Comparison of ENCODE assay signal across 15 cellular contexts in genomic region chr6:79993012-79993910, GRCh38. TPM values are rescaled to one million over a fixed set of nuclear protein-coding genes. Genes with fewer than 3 reads are reported as not detected.
DNase-seq lines count a peak whose midpoint lies in the region; ATAC-seq and TF ChIP-seq lines count a peak whose summit lies in the region.
"Had no signal": no experiment of that assay in that cellular context is flagged by ENCODE, and none has a peak within 500 bp of the region (broad histone marks: within the 10 kb centered on the region; RNA-seq: fewer than 3 reads in every experiment).

No MANE protein-coding gene starts in this region.

- H2AFZ ChIP-seq in smooth muscle cell (ENCODE audit: low read depth), result no peak overlapping the region

- 35% methylated on average over 2 of the region's 2 CpGs for WGBS in smooth muscle cell (ENCODE audit: low lambda C conversion rate)

- H3K4me2 ChIP-seq in smooth muscle cell, result no peak overlapping the region

- no peak overlapping the region for H3K27ac ChIP-seq in HUES48 (ENCODE audit: low read depth, low read length)
- no peak overlapping the region for H3K27ac ChIP-seq in iPS-20b (ENCODE audit: low read length)
- no peak overlapping the region for H3K27ac ChIP-seq in smooth muscle cell (ENCODE audit: low read depth)

- H3K9me3 ChIP-seq in HUES48 (ENCODE audit: control insufficient read depth, insufficient read depth, low read length), result no peaks in the 10 kb centered on the region
- H3K9me3 ChIP-seq in iPS-20b (ENCODE audit: insufficient read depth, low read depth, low read length), result 0 out of 2 replicates have a peak, but pooled peaks cover 4% of the 10 kb centered on the region
- H3K9me3 ChIP-seq in smooth muscle cell (replicated peaks; ENCODE audit: low read depth), result no peaks in the 10 kb centered on the region

- H3K9ac ChIP-seq in HUES48 (ENCODE audit: low read depth, low read length), result no peak overlapping the region
- no peak overlapping the region for H3K9ac ChIP-seq in iPS-20b (ENCODE audit: low read depth, low read length)
- H3K9ac ChIP-seq in smooth muscle cell (ENCODE audit: low read depth), result no peak overlapping the region

- H3K4me1 ChIP-seq in HUES48 (ENCODE audit: control insufficient read depth, insufficient read depth, low read length) (peaks cover 20% of the 10 kb centered on the region), iPS-20b (ENCODE audit: insufficient read depth, low read length) (peaks cover 17% of the 10 kb centered on the region; the same call in 1 of the 2 replicates), smooth muscle cell (ENCODE audit: low read depth) (no peaks in the 10 kb centered on the region)

- no peaks in the 10 kb centered on the region for H3K36me3 ChIP-seq in HUES48 (ENCODE audit: control insufficient read depth, insufficient read depth, low read length)
- H3K36me3 ChIP-seq in iPS-20b (ENCODE audit: insufficient read depth, low read depth, low read length), result no peaks in the 10 kb centered on the region
- no peaks in the 10 kb centered on the region for H3K36me3 ChIP-seq in smooth muscle cell (ENCODE audit: low read depth)

- TF ChIP-seq CTCF in smooth muscle cell (IDR thresholded peaks at IDR 0.05; ENCODE audit: borderline replicate concordance, insufficient read depth, poor library complexity, severe bottlenecking), result no peak

- no peaks in the 10 kb centered on the region for H3F3A ChIP-seq in smooth muscle cell (ENCODE audit: low read depth)

- H3K27me3 ChIP-seq in HUES48 (ENCODE audit: control insufficient read depth, insufficient read depth, low read length) (no peaks in the 10 kb centered on the region), iPS-20b (ENCODE audit: insufficient read depth, low read length) (no peaks in the 10 kb centered on the region), smooth muscle cell (ENCODE audit: low read depth) (no peaks in the 10 kb centered on the region)

- no peak for ATAC-seq in HG02678 (IDR thresholded peaks at IDR 0.05; ENCODE audit: unreplicated experiment)

- no peaks in the 10 kb centered on the region for H4K20me1 ChIP-seq in smooth muscle cell (ENCODE audit: low read depth)

- H3K79me2 ChIP-seq in smooth muscle cell (ENCODE audit: low read depth), result no peaks in the 10 kb centered on the region

- peak overlapping the region; percentile 32; the same call in 1 of the 2 replicates for H3K4me3 ChIP-seq in HUES48 (ENCODE audit: low read depth, low read length)
- H3K4me3 ChIP-seq in iPS-20b (ENCODE audit: low read length), result peak overlapping the region; percentile 22; the same call in 1 of the 2 replicates
- no peak overlapping the region for H3K4me3 ChIP-seq in smooth muscle cell

- peak; percentile 2 for DNase-seq in ELF-1 (ENCODE audit: low read depth, low spot score)
- peak; percentile 28 for DNase-seq in SKM-1 treated with dmso at 0.1 percent for 144 hours (lab: John Stamatoyannopoulos, UW; ENCODE audit: unreplicated experiment)
- no peak for DNase-seq in smooth muscle cell (lab: John Stamatoyannopoulos, UW; ENCODE audit: unreplicated experiment)
- no peak for DNase-seq in NCI-H146 treated with DMSO at 0.1 percent for 48 hours (lab: John Stamatoyannopoulos, UW; ENCODE audit: unreplicated experiment)
- DNase-seq: C1 segment of cervical spinal cord; CD8-positive, alpha-beta memory T cell; DMS53; NCI-H187; NCI-H2107; NCI-H2227 treated with DMSO at 0.1 percent for 48 hours; NCI-H524 treated with DMSO at 0.1 percent for 48 hours; T-cell had no signal

RNA-seq across cellular contexts. Expression of gene TTK, which starts 11.2 kb away (rescaled TPM):
- total RNA-seq in smooth muscle cell, result 15.3 and 17.1 TPM in 2 replicates
- 3.9 and 4.9 TPM in 2 replicates for polyA plus RNA-seq in smooth muscle cell

RNA-seq across cellular contexts. Expression of gene ELOVL4, which starts 45.9 kb away (rescaled TPM):
- 16.4 and 19.3 TPM in 2 replicates for total RNA-seq in smooth muscle cell
- polyA plus RNA-seq in smooth muscle cell, result 8.4 and 12.2 TPM in 2 replicates

Comparison
In these comparisons a context has a peak if more than half of its experiments do, and no peak if none do; other contexts are left out.
1. DNase-seq: peak in ELF-1 (single experiment) and SKM-1 treated with dmso at 0.1 percent for 144 hours (single experiment); none in smooth muscle cell (single experiment) and NCI-H146 treated with DMSO at 0.1 percent for 48 hours (single experiment).